8 cellular contexts compared by ENCODE assay signal in genomic region chr10:42755028-42755451, GRCh38. TPM values are rescaled to one million over a fixed set of nuclear protein-coding genes. Genes with fewer than 3 reads are reported as not detected.
DNase-seq lines count a peak whose midpoint lies in the region; ATAC-seq, FAIRE-seq and TF ChIP-seq lines count a peak whose summit lies in the region.

No MANE protein-coding gene starts in this region.

- intact Hi-C loops in lower lobe of right lung (cut with DNase I) = no loop called here

- H3K36me3 ChIP-seq in HUES64 (ENCODE audit: insufficient read depth, low read length) (no peaks in the 10 kb centered on the region), lower lobe of right lung (no peaks in the 10 kb centered on the region), stomach smooth muscle (ENCODE audit: control insufficient read depth in 2 of 2, insufficient read depth in 2 of 2, low read length in 2 of 2) (no peaks in the 10 kb centered on the region)

- H3K9ac ChIP-seq in HUES64 (ENCODE audit: low read depth, low read length) (no peak overlapping the region), stomach smooth muscle (ENCODE audit: low read length in 2 of 2) (no peak overlapping the region)

- DNase-seq in coronary artery (ENCODE audit: low spot score) (no peak), lower lobe of right lung (no peak), NOMO-1 (lab: John Stamatoyannopoulos, UW; ENCODE audit: unreplicated experiment in 2 of 2) (no peak), NCI-H82 (lab: John Stamatoyannopoulos, UW) (no peak), nucleus accumbens (lab: John Stamatoyannopoulos, UW) (no peak), GM12891 (ENCODE audit: insufficient read length, low spot score) (no peak)

- peak in 1 of 2 donors; percentile 25 for ATAC-seq in lower lobe of right lung

- no peak for FAIRE-seq in GM12891 (lab: Jason Lieb, UNC)

- H3K27ac ChIP-seq in HUES64 (ENCODE audit: low read depth, low read length) (no peak overlapping the region), coronary artery (peak overlapping the region; percentile 6 to 81), lower lobe of right lung (peak overlapping the region; percentile 60), stomach smooth muscle (ENCODE audit: low read length) (no peak overlapping the region)

- peak; percentile 12 for TF ChIP-seq CTCF in coronary artery (IDR thresholded peaks at IDR 0.05)
- peak; percentile 14 for TF ChIP-seq CTCF in lower lobe of right lung (IDR thresholded peaks at IDR 0.05)

- WGBS in HUES64 = 7% methylated on average over 45 of the region's 45 CpGs

- H3K9me3 ChIP-seq in HUES64 (ENCODE audit: insufficient read depth, low read depth, low read length) (no peaks in the 10 kb centered on the region), lower lobe of right lung (no peaks in the 10 kb centered on the region), stomach smooth muscle (ENCODE audit: control insufficient read depth in 2 of 2, low read length in 2 of 2) (no peaks in the 10 kb centered on the region)

- H3K4me1 ChIP-seq in HUES64 (ENCODE audit: insufficient read depth, low read length) = no peaks in the 10 kb centered on the region
- H3K4me1 ChIP-seq in lower lobe of right lung = peaks cover 34% of the 10 kb centered on the region
- H3K4me1 ChIP-seq in stomach smooth muscle (ENCODE audit: control insufficient read depth, insufficient read depth, low read length) = peaks cover 26% of the 10 kb centered on the region

- H3K4me3 ChIP-seq in HUES64 (ENCODE audit: low read length) (peak overlapping the region; percentile 59), coronary artery (peak overlapping the region; percentile 86), lower lobe of right lung (peak overlapping the region; percentile 61), stomach smooth muscle (ENCODE audit: low read length in 2 of 2) (peak overlapping the region; percentile 59 to 74)

- peaks cover 76% of the 10 kb centered on the region for H3K27me3 ChIP-seq in HUES64 (ENCODE audit: insufficient read depth, low read length)
- H3K27me3 ChIP-seq in lower lobe of right lung (ENCODE audit: low read depth) = peaks cover 51% of the 10 kb centered on the region
- peaks cover 18 to 51% of the 10 kb centered on the region in 2 donors for H3K27me3 ChIP-seq in stomach smooth muscle (ENCODE audit: control insufficient read depth in 1 of 2, insufficient read depth in 2 of 2, low read length in 2 of 2)

- no peak for TF ChIP-seq POLR2A in GM12891 (IDR thresholded peaks at IDR 0.05; ENCODE audit: low read depth, low read length)

TF ChIP-seq in GM12891, 5 proteins besides CTCF, POLR2A, EP300 and RAD21:
- no peak for TF ChIP-seq TAF1 (IDR thresholded peaks at IDR 0.05; ENCODE audit: low read depth, low read length)
- no peak for TF ChIP-seq POU2F2 (IDR thresholded peaks at IDR 0.05; ENCODE audit: low read depth, low read length)
- no peak for TF ChIP-seq POLR2AphosphoS5 (IDR thresholded peaks at IDR 0.05; ENCODE audit: low read depth, low read length)
- no peak for TF ChIP-seq SPI1 (IDR thresholded peaks at IDR 0.05; ENCODE audit: low read depth, low read length)
- no peak for TF ChIP-seq PAX5 (IDR thresholded peaks at IDR 0.05; ENCODE audit: insufficient read depth, low read length, severe bottlenecking)

RNA-seq across cellular contexts. Expression of gene BMS1, which starts 27.6 kb away (rescaled TPM):
- polyA plus RNA-seq in HUES64 (2013, experiment 1 of 2) = 27.8 TPM
- 26.8 TPM for polyA plus RNA-seq in HUES64 (2013, experiment 2 of 2)
- total RNA-seq in lower lobe of right lung = 12.5 TPM
- 13.7 TPM for polyA plus RNA-seq in GM12891 (2012; ENCODE audit: low read depth, missing spikeins)

Comparison
In these comparisons a context has a peak if more than half of its experiments do, and no peak if none do; other contexts are left out.
1. H3K27ac ChIP-seq: peak in coronary artery (2 of 2) and lower lobe of right lung (single experiment); none in HUES64 (single experiment) and stomach smooth muscle (single experiment).
2. Peak in every context shown above with its lines, with median percentiles within 50 percentile points of each other: H3K4me3 ChIP-seq.